22 cellular contexts compared by ENCODE assay signal in the genomic region with DNA sequence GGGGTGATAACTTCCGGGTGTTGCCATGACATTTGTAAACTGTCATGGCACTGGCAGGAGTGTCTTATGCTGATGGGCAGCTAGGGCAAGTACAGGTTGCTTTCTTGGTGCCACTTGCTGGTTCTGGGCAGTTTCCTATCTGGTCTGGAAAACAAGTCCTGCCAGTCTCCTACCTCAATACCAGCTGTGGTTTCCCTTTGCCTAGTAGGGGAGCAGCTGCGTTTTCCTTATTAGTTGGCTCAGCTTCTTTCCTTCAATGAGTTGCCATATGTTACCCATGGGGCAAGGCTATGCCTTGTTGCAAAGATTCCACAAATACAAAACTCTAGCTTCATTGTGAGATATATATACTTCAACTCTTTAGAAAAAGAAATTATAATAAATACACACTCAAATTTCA.
"Had no signal": no experiment of that assay in that cellular context is flagged by ENCODE, and none has a peak within 500 bp of the region (broad histone marks: within the 10 kb centered on the region; RNA-seq: fewer than 3 reads in every experiment).

No MANE protein-coding gene starts in this region.

- DNase-seq: activated B cell treated with CpG ODN at 0.5 μM for 24 hours; activated CD8-positive, alpha-beta memory T cell treated with anti-CD3 and anti-CD28 coated beads, Interleukin-2, amount 10 ng/mL, durations not matched to agents 7 days and 5 days; activated CD8-positive, alpha-beta T cell treated with anti-CD3 and anti-CD28 coated beads, Interleukin-2, amount 10 ng/mL, durations not matched to agents 7 days and 5 days; activated effector memory CD4-positive, alpha-beta T cell treated with anti-CD3 and anti-CD28 coated beads, Interleukin-2, amount 50 U/mL, for 16 hours; activated naive CD4-positive, alpha-beta T cell treated with anti-CD3 and anti-CD28 coated beads for 36 hours; activated naive CD8-positive, alpha-beta T cell treated with anti-CD3 and anti-CD28 coated beads for 36 hours; brain microvascular endothelial cell; cortex of kidney; effector memory CD8-positive, alpha-beta T cell; erythroblast; gastrocnemius medialis; glutamatergic neuron; left lung; lower lobe of right lung; mesenchymal stem cell; natural killer cell; occipital lobe; stimulated activated CD4-positive, alpha-beta T cell treated with anti-CD3 and anti-CD28 coated beads, Interleukin-4, amount 100 ng/mL, for 1 hour; upper lobe of left lung had no signal

- H3K36me3 Mint-ChIP-seq: activated CD8-positive, alpha-beta memory T cell treated with anti-CD3 and anti-CD28 coated beads, Interleukin-2, amount 10 ng/mL, durations not matched to agents 7 days and 5 days; activated naive CD8-positive, alpha-beta T cell treated with anti-CD3 and anti-CD28 coated beads for 36 hours; natural killer cell; neural progenitor cell had no signal

- H3K4me1 Mint-ChIP-seq: activated B cell treated with CpG ODN at 0.5 μM for 24 hours, neural progenitor cell had no signal

- H3K27ac Mint-ChIP-seq: activated B cell treated with CpG ODN at 0.5 μM for 24 hours; activated CD8-positive, alpha-beta memory T cell treated with anti-CD3 and anti-CD28 coated beads, Interleukin-2, amount 10 ng/mL, durations not matched to agents 7 days and 5 days; activated CD8-positive, alpha-beta T cell treated with anti-CD3 and anti-CD28 coated beads, Interleukin-2, amount 10 ng/mL, durations not matched to agents 7 days and 5 days; activated naive CD4-positive, alpha-beta T cell treated with anti-CD3 and anti-CD28 coated beads for 36 hours; activated naive CD8-positive, alpha-beta T cell treated with anti-CD3 and anti-CD28 coated beads for 36 hours; effector memory CD8-positive, alpha-beta T cell; natural killer cell; neural progenitor cell; stimulated activated naive CD8-positive, alpha-beta T cell treated with anti-CD3 and anti-CD28 coated beads, Interleukin-15, Interleukin-2, amounts not matched to agents 100 ng/mL and 50 ng/mL, for 24 hours; T-helper 2 cell treated with Interferon-gamma antibody and Interleukin-4, amounts not matched to agents 5 μg/mL and 100 μg/mL, for 36 hours had no signal

- H3K9me3 Mint-ChIP-seq: activated B cell treated with CpG ODN at 0.5 μM for 24 hours; activated naive CD8-positive, alpha-beta T cell treated with anti-CD3 and anti-CD28 coated beads for 36 hours; effector memory CD8-positive, alpha-beta T cell; natural killer cell; neural progenitor cell; stimulated activated naive CD8-positive, alpha-beta T cell treated with anti-CD3 and anti-CD28 coated beads, Interleukin-15, Interleukin-2, amounts not matched to agents 100 ng/mL and 50 ng/mL, for 24 hours; T-helper 2 cell treated with Interferon-gamma antibody and Interleukin-4, amounts not matched to agents 5 μg/mL and 100 μg/mL, for 36 hours had no signal

- H3K4me3 Mint-ChIP-seq: activated B cell treated with CpG ODN at 0.5 μM for 24 hours; activated CD8-positive, alpha-beta memory T cell treated with anti-CD3 and anti-CD28 coated beads, Interleukin-2, amount 10 ng/mL, durations not matched to agents 7 days and 5 days; activated CD8-positive, alpha-beta T cell treated with anti-CD3 and anti-CD28 coated beads, Interleukin-2, amount 10 ng/mL, durations not matched to agents 7 days and 5 days; activated naive CD4-positive, alpha-beta T cell treated with anti-CD3 and anti-CD28 coated beads for 36 hours; activated naive CD8-positive, alpha-beta T cell treated with anti-CD3 and anti-CD28 coated beads for 36 hours; effector memory CD8-positive, alpha-beta T cell; natural killer cell; neural progenitor cell; stimulated activated naive CD8-positive, alpha-beta T cell treated with anti-CD3 and anti-CD28 coated beads, Interleukin-15, Interleukin-2, amounts not matched to agents 100 ng/mL and 50 ng/mL, for 24 hours; T-helper 2 cell treated with Interferon-gamma antibody and Interleukin-4, amounts not matched to agents 5 μg/mL and 100 μg/mL, for 36 hours had no signal

- ATAC-seq: activated CD8-positive, alpha-beta memory T cell treated with anti-CD3 and anti-CD28 coated beads, Interleukin-2, amount 10 ng/mL, durations not matched to agents 7 days and 5 days; activated CD8-positive, alpha-beta T cell treated with anti-CD3 and anti-CD28 coated beads, Interleukin-2, amount 10 ng/mL, durations not matched to agents 7 days and 5 days; effector memory CD8-positive, alpha-beta T cell; gastrocnemius medialis; left lung; lower lobe of right lung; natural killer cell had no signal

- H3K27me3 Mint-ChIP-seq: activated naive CD8-positive, alpha-beta T cell treated with anti-CD3 and anti-CD28 coated beads for 36 hours; stimulated activated naive CD8-positive, alpha-beta T cell treated with anti-CD3 and anti-CD28 coated beads, Interleukin-15, Interleukin-2, amounts not matched to agents 100 ng/mL and 50 ng/mL, for 24 hours had no signal
